Comparison of ENCODE assay signal across 2 cellular contexts in genomic region chr9:129174724-129175514, GRCh38.
TF ChIP-seq lines count a peak whose summit lies in the region.

No MANE protein-coding gene starts in this region.

TF ChIP-seq in HEK293, 187 proteins besides CTCF, POLR2A, EP300 and RAD21 (continued from another document and continues in another):
- TF ChIP-seq ZNF473 (tag by site-specific recombination; IDR thresholded peaks at IDR 0.05) (no peak), ZNF302 (tag by site-specific recombination; IDR thresholded peaks at IDR 0.05; ENCODE audit: low read depth) (no peak), ZFHX2 (tag by site-specific recombination; conservative IDR thresholded peaks at IDR 0.05) (peak; percentile 85), ZNF76 (tag by site-specific recombination; IDR thresholded peaks at IDR 0.05; ENCODE audit: borderline replicate concordance, low read depth) (no peak; the same call in 1 of the 2 replicates), KLF1 (tag by site-specific recombination; IDR thresholded peaks at IDR 0.05) (no peak), ZNF510 (tag by site-specific recombination; IDR thresholded peaks at IDR 0.05; ENCODE audit: insufficient replicate concordance) (no peak), YY1 (tag by site-specific recombination; IDR thresholded peaks at IDR 0.05) (no peak), ZSCAN16 (tag by site-specific recombination; IDR thresholded peaks at IDR 0.05) (0 out of 2 replicates have a peak, but pooled peaks have one; percentile 18), GLIS2 (tag by site-specific recombination; IDR thresholded peaks at IDR 0.05) (peak; percentile 92), ZNF549 (tag by site-specific recombination; IDR thresholded peaks at IDR 0.05) (no peak), ZNF274 (IDR thresholded peaks at IDR 0.05; ENCODE audit: low read length) (no peak), ZNF274 (tag by site-specific recombination; IDR thresholded peaks at IDR 0.05; ENCODE audit: borderline replicate concordance) (no peak), ZNF776 (tag by site-specific recombination; IDR thresholded peaks at IDR 0.05; ENCODE audit: borderline replicate concordance) (no peak), BCL6B (tag by site-specific recombination; IDR thresholded peaks at IDR 0.05) (no peak)
- TF ChIP-seq, protein P1, sequence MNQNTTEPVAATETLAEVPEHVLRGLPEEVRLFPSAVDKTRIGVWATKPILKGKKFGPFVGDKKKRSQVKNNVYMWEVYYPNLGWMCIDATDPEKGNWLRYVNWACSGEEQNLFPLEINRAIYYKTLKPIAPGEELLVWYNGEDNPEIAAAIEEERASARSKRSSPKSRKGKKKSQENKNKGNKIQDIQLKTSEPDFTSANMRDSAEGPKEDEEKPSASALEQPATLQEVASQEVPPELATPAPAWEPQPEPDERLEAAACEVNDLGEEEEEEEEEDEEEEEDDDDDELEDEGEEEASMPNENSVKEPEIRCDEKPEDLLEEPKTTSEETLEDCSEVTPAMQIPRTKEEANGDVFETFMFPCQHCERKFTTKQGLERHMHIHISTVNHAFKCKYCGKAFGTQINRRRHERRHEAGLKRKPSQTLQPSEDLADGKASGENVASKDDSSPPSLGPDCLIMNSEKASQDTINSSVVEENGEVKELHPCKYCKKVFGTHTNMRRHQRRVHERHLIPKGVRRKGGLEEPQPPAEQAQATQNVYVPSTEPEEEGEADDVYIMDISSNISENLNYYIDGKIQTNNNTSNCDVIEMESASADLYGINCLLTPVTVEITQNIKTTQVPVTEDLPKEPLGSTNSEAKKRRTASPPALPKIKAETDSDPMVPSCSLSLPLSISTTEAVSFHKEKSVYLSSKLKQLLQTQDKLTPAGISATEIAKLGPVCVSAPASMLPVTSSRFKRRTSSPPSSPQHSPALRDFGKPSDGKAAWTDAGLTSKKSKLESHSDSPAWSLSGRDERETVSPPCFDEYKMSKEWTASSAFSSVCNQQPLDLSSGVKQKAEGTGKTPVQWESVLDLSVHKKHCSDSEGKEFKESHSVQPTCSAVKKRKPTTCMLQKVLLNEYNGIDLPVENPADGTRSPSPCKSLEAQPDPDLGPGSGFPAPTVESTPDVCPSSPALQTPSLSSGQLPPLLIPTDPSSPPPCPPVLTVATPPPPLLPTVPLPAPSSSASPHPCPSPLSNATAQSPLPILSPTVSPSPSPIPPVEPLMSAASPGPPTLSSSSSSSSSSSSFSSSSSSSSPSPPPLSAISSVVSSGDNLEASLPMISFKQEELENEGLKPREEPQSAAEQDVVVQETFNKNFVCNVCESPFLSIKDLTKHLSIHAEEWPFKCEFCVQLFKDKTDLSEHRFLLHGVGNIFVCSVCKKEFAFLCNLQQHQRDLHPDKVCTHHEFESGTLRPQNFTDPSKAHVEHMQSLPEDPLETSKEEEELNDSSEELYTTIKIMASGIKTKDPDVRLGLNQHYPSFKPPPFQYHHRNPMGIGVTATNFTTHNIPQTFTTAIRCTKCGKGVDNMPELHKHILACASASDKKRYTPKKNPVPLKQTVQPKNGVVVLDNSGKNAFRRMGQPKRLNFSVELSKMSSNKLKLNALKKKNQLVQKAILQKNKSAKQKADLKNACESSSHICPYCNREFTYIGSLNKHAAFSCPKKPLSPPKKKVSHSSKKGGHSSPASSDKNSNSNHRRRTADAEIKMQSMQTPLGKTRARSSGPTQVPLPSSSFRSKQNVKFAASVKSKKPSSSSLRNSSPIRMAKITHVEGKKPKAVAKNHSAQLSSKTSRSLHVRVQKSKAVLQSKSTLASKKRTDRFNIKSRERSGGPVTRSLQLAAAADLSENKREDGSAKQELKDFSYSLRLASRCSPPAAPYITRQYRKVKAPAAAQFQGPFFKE (tag by site-specific recombination; IDR thresholded peaks at IDR 0.05; ENCODE audit: borderline replicate concordance), result peak; percentile 37; the same call in 1 of the 2 replicates
- TF ChIP-seq, protein P2, sequence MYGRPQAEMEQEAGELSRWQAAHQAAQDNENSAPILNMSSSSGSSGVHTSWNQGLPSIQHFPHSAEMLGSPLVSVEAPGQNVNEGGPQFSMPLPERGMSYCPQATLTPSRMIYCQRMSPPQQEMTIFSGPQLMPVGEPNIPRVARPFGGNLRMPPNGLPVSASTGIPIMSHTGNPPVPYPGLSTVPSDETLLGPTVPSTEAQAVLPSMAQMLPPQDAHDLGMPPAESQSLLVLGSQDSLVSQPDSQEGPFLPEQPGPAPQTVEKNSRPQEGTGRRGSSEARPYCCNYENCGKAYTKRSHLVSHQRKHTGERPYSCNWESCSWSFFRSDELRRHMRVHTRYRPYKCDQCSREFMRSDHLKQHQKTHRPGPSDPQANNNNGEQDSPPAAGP (tag by site-specific recombination; IDR thresholded peaks at IDR 0.05), result 0 out of 2 replicates have a peak, but pooled peaks have one; percentile 55
- TF ChIP-seq, protein P3, sequence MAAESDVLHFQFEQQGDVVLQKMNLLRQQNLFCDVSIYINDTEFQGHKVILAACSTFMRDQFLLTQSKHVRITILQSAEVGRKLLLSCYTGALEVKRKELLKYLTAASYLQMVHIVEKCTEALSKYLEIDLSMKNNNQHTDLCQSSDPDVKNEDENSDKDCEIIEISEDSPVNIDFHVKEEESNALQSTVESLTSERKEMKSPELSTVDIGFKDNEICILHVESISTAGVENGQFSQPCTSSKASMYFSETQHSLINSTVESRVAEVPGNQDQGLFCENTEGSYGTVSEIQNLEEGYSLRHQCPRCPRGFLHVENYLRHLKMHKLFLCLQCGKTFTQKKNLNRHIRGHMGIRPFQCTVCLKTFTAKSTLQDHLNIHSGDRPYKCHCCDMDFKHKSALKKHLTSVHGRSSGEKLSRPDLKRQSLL (tag by site-specific recombination; IDR thresholded peaks at IDR 0.05), result no peak

TF ChIP-seq in K562, 482 proteins besides CTCF, POLR2A, EP300 and RAD21 (continued from another document and continues in another):
- TF ChIP-seq, protein P4, sequence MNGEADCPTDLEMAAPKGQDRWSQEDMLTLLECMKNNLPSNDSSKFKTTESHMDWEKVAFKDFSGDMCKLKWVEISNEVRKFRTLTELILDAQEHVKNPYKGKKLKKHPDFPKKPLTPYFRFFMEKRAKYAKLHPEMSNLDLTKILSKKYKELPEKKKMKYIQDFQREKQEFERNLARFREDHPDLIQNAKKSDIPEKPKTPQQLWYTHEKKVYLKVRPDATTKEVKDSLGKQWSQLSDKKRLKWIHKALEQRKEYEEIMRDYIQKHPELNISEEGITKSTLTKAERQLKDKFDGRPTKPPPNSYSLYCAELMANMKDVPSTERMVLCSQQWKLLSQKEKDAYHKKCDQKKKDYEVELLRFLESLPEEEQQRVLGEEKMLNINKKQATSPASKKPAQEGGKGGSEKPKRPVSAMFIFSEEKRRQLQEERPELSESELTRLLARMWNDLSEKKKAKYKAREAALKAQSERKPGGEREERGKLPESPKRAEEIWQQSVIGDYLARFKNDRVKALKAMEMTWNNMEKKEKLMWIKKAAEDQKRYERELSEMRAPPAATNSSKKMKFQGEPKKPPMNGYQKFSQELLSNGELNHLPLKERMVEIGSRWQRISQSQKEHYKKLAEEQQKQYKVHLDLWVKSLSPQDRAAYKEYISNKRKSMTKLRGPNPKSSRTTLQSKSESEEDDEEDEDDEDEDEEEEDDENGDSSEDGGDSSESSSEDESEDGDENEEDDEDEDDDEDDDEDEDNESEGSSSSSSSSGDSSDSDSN (IDR thresholded peaks at IDR 0.05; ENCODE audit: borderline replicate concordance in 1 of 2, low read depth in 2 of 2, low read length in 2 of 2), result 0 out of 4 replicates have a peak, but pooled peaks of 1 of the 2 experiments have one; percentile 55
- TF ChIP-seq ZNF282 (CRISPR knock-in tag; IDR thresholded peaks at IDR 0.05) (no peak), JUN (IDR thresholded peaks at IDR 0.05; ENCODE audit: borderline replicate concordance, low read depth, low read length) (no peak), JUN (CRISPR knock-in tag; IDR thresholded peaks at IDR 0.05; ENCODE audit: borderline replicate concordance) (no peak), EGR1 (conservative IDR thresholded peaks at IDR 0.05) (0 out of 2 replicates have a peak, but pooled peaks have one; percentile 20), FOSL1 (tag; conservative IDR thresholded peaks at IDR 0.05) (0 out of 2 replicates have a peak, but pooled peaks have one; percentile 44), SREBF2 (CRISPR knock-in tag; IDR thresholded peaks at IDR 0.05) (no peak), TFAP4 (CRISPR knock-in tag; IDR thresholded peaks at IDR 0.05; ENCODE audit: borderline replicate concordance) (no peak), MAZ (CRISPR knock-in tag; conservative IDR thresholded peaks at IDR 0.05 in 1 of 2, IDR thresholded peaks at IDR 0.05 in 1 of 2) (peak; percentile 58 to 66; a peak in 3 of 4 replicates), CTBP1 (IDR thresholded peaks at IDR 0.05; ENCODE audit: borderline replicate concordance) (peak; percentile 40), CAMTA2 (CRISPR knock-in tag; conservative IDR thresholded peaks at IDR 0.05) (no peak), FOXK1 (CRISPR knock-in tag; IDR thresholded peaks at IDR 0.05; ENCODE audit: borderline replicate concordance) (no peak), LARP7 (IDR thresholded peaks at IDR 0.05) (0 out of 2 replicates have a peak, but pooled peaks have one; percentile 22), SMC3 (conservative IDR thresholded peaks at IDR 0.05; ENCODE audit: insufficient read depth, low read depth, low read length) (no peak), ZBED1 (IDR thresholded peaks at IDR 0.05) (no peak), ZNF77 (CRISPR knock-in tag; IDR thresholded peaks at IDR 0.05) (no peak), ZNF124 (CRISPR knock-in tag; IDR thresholded peaks at IDR 0.05) (no peak), CHD1 (IDR thresholded peaks at IDR 0.05; ENCODE audit: low read length) (peak; percentile 32), VEZF1 (CRISPR knock-in tag; IDR thresholded peaks at IDR 0.05) (peak; percentile 86), IFI16 (CRISPR knock-in tag; IDR thresholded peaks at IDR 0.05) (no peak), ZNF324 (CRISPR knock-in tag; IDR thresholded peaks at IDR 0.05) (no peak), STAT5B (CRISPR knock-in tag; IDR thresholded peaks at IDR 0.05) (no peak), COPS2 (conservative IDR thresholded peaks at IDR 0.05) (no peak), RAD51 (IDR thresholded peaks at IDR 0.05; ENCODE audit: borderline replicate concordance, low read depth) (no peak), CHD4 (IDR thresholded peaks at IDR 0.05; ENCODE audit: insufficient read depth, insufficient replicate concordance, low read depth, low read length, poor library complexity, severe bottlenecking) (peak; percentile 16), LCOR (CRISPR knock-in tag; IDR thresholded peaks at IDR 0.05) (no peak), TCF7 (IDR thresholded peaks at IDR 0.05; ENCODE audit: borderline replicate concordance) (no peak), ZBTB7A (IDR thresholded peaks at IDR 0.05; ENCODE audit: borderline replicate concordance, control insufficient read depth, low read depth, low read length) (peak; percentile 74; the same call in 1 of the 2 replicates), LEF1 (IDR thresholded peaks at IDR 0.05) (no peak)
- TF ChIP-seq, protein P5, sequence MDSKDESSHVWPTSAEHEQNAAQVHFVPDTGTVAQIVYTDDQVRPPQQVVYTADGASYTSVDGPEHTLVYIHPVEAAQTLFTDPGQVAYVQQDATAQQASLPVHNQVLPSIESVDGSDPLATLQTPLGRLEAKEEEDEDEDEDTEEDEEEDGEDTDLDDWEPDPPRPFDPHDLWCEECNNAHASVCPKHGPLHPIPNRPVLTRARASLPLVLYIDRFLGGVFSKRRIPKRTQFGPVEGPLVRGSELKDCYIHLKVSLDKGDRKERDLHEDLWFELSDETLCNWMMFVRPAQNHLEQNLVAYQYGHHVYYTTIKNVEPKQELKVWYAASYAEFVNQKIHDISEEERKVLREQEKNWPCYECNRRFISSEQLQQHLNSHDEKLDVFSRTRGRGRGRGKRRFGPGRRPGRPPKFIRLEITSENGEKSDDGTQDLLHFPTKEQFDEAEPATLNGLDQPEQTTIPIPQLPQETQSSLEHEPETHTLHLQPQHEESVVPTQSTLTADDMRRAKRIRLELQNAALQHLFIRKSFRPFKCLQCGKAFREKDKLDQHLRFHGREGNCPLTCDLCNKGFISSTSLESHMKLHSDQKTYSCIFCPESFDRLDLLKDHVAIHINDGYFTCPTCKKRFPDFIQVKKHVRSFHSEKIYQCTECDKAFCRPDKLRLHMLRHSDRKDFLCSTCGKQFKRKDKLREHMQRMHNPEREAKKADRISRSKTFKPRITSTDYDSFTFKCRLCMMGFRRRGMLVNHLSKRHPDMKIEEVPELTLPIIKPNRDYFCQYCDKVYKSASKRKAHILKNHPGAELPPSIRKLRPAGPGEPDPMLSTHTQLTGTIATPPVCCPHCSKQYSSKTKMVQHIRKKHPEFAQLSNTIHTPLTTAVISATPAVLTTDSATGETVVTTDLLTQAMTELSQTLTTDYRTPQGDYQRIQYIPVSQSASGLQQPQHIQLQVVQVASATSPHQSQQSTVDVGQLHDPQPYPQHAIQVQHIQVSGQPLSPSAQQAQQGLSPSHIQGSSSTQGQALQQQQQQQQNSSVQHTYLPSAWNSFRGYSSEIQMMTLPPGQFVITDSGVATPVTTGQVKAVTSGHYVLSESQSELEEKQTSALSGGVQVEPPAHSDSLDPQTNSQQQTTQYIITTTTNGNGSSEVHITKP (IDR thresholded peaks at IDR 0.05; ENCODE audit: partially characterized antibody), result peak; percentile 37
- TF ChIP-seq, protein P6, sequence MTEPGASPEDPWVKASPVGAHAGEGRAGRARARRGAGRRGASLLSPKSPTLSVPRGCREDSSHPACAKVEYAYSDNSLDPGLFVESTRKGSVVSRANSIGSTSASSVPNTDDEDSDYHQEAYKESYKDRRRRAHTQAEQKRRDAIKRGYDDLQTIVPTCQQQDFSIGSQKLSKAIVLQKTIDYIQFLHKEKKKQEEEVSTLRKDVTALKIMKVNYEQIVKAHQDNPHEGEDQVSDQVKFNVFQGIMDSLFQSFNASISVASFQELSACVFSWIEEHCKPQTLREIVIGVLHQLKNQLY (CRISPR knock-in tag; conservative IDR thresholded peaks at IDR 0.05), result no peak
